ENCODE assay signal across 8 cellular contexts in the genomic region with DNA sequence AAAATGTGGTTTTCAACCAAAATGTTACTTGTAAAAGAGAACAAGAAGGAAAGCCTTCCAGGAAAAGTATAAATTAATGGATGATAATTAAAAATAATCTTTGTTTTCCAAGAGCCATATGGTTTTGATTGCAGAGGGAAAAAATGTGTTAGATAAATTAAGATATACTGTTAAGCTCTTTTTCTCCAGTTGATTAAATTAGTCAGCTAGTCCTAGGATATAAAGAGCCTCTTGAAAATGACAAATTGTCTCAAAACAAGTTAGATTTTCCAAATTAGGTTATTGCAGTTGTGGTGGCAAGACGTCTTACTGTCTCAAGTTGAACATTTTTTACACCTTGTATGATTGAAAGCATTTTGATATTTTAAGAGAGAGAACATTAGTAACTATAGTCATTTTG.
"Had no signal": no experiment of that assay in that cellular context is flagged by ENCODE, and none has a peak within 500 bp of the region (broad histone marks: within the 10 kb centered on the region; RNA-seq: fewer than 3 reads in every experiment).

No MANE protein-coding gene starts in this region.

- H3K27ac ChIP-seq: GM23248, HL-60 had no signal

- FAIRE-seq: HepG2 had no signal

- H3K9me3 ChIP-seq: HAP-1 had no signal

- H3K4me3 ChIP-seq: GM23248, HAP-1 had no signal

- DNase-seq: GM23248, GOT3, H7, HFFc6 had no signal

- H3K9ac ChIP-seq: GM23248 had no signal

- ATAC-seq: HCT116, HepG2 had no signal

- H3K36me3 ChIP-seq: HAP-1 had no signal

- H3K4me1 ChIP-seq: HAP-1 had no signal
